In genomic region chr17:4201231-4201630, GRCh38 we compare ENCODE assay signal across 12 cellular contexts.
"Had no signal": no experiment of that assay in that cellular context is flagged by ENCODE, and none has a peak within 500 bp of the region (broad histone marks: within the 10 kb centered on the region; RNA-seq: fewer than 3 reads in every experiment).

No MANE protein-coding gene starts in this region.

- FAIRE-seq: astrocyte, colon had no signal

- H3K4me3 Mint-ChIP-seq: activated CD4-positive, alpha-beta T cell treated with anti-CD3 and anti-CD28 coated beads for 36 hours; activated T-cell treated with anti-CD3 and anti-CD28 coated beads, Interleukin-2, amount 50 U/mL, for 4 hours had no signal

- H3K27ac ChIP-seq: ovary, testis, VCaP had no signal

- H3K4me3 ChIP-seq: ovary, sigmoid colon, testis had no signal

- ATAC-seq: activated CD4-positive, alpha-beta T cell treated with anti-CD3 and anti-CD28 coated beads for 36 hours; activated T-cell treated with anti-CD3 and anti-CD28 coated beads, Interleukin-2, amount 50 U/mL, for 4 hours; stimulated activated naive CD8-positive, alpha-beta T cell treated with anti-CD3 and anti-CD28 coated beads, Interleukin-15, Interleukin-2, amounts not matched to agents 100 U/mL and 50 U/mL, for 24 hours had no signal

- H3K9me3 Mint-ChIP-seq: activated T-cell treated with anti-CD3 and anti-CD28 coated beads, Interleukin-2, amount 50 U/mL, for 4 hours had no signal

- H3K36me3 ChIP-seq: ovary had no signal

- H3K27me3 ChIP-seq: ovary, sigmoid colon, testis had no signal

- H3K27me3 Mint-ChIP-seq: activated CD4-positive, alpha-beta T cell treated with anti-CD3 and anti-CD28 coated beads for 36 hours had no signal

- H3K27ac Mint-ChIP-seq: activated CD4-positive, alpha-beta T cell treated with anti-CD3 and anti-CD28 coated beads for 36 hours had no signal

- DNase-seq: activated CD4-positive, alpha-beta T cell treated with anti-CD3 and anti-CD28 coated beads for 36 hours; activated T-cell treated with anti-CD3 and anti-CD28 coated beads, Interleukin-2, amount 50 U/mL, for 4 hours; hypothalamus; kidney glomerular epithelial cell; ovary; sigmoid colon; stimulated activated CD4-positive, alpha-beta T cell treated with anti-CD3 and anti-CD28 coated beads, Interleukin-12 subunit alpha, Interleukin-12 subunit beta, amount 100 ng/mL, for 4 hours; stimulated activated naive CD8-positive, alpha-beta T cell treated with anti-CD3 and anti-CD28 coated beads, Interleukin-15, Interleukin-2, amounts not matched to agents 100 U/mL and 50 U/mL, for 24 hours had no signal
